In the genomic region with DNA sequence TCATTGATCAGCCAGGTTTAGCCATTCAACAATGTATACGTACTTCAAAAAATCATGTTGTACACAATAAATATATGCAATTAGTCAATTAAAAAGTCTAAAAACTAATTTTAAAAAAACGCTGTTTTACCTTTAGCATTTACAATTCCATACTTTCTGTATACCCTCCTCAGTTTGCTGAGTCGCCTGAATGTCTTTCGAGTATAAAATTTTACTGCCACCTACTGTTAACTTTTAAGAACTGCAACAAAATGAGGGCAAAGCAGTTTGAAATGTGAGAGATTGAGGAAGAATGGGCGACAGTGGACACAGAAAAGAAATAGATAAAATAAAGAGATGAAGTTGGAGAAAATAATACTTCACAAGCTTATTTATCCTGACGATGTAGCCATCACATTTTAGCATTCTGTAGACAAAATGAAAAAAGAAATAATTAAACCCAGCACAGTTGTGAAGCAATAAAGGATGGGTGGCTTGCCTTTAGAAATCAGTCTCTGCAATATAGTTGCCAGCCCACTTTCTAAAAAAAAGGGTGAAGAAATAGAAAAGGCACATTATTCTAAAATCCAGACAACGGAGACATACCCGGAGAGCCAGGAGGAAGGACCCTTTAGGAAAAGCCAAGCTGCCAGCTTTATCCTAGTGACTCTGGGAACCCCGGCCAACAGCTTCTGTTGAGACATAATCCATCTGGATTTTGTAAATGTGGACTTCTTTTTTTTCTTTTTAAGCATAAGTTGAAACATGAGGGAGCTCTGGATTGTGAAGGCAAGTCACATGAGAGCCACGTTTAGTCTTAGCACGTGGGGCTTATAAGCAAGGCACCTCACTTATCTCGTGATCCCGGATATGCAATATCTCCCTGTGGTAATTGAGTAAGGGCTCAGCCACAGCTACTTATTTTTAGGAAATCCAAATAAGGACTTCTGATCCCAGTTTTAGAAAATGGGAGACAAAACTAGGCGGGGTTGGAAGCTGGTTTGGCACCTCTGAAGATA, we compare ENCODE assay signal across 8 cellular contexts.
DNase-seq lines count a peak whose midpoint lies in the region; ATAC-seq and TF ChIP-seq lines count a peak whose summit lies in the region.

No MANE protein-coding gene starts in this region.

- H3K9me2 ChIP-seq in HCT116 (ENCODE audit: insufficient read depth) (no peaks in the 10 kb centered on the region), SU-DHL-6 (replicated peaks; ENCODE audit: insufficient read depth, low read length) (no peaks in the 10 kb centered on the region)

- RAD21 ChIA-PET in HCT116 (lab: Charles Lee; ENCODE audit: low non-redundant PET in 1 of 2, low total read pairs in 2 of 2, uncharacterized antibody in 2 of 2, unreplicated experiment in 2 of 2) = no interaction called here

- H2AFZ ChIP-seq in HCT116 (ENCODE audit: low read depth, low read length, poor library complexity, severe bottlenecking) = no peak overlapping the region
- H2AFZ ChIP-seq in SU-DHL-6 (ENCODE audit: low read depth, low read length, severe bottlenecking) = no peak overlapping the region

- peak; percentile 58 for TF ChIP-seq RAD21 in HCT116 (IDR thresholded peaks at IDR 0.05; ENCODE audit: low read depth)

- H3K9me3 ChIP-seq in HCT116 (ENCODE audit: control insufficient read depth in 1 of 2, insufficient read depth in 1 of 2, low read depth in 1 of 2, low read length in 2 of 2) (no peaks in the 10 kb centered on the region), SU-DHL-6 (ENCODE audit: insufficient read depth, low read length) (no peaks in the 10 kb centered on the region)

- TF ChIP-seq POLR2A in HCT116 (IDR thresholded peaks at IDR 0.05; ENCODE audit: borderline replicate concordance, extremely low read depth, insufficient read depth, insufficient read length) = no peak

- TF ChIP-seq CTCF in HCT116 (IDR thresholded peaks at IDR 0.05 in 2 of 3, conservative IDR thresholded peaks at IDR 0.05 in 1 of 3; ENCODE audit: borderline replicate concordance in 1 of 3, insufficient read depth in 1 of 3, low read depth in 2 of 3, low read length in 2 of 3) (peak; percentile 23 to 70 (median 53); a peak in 5 of 6 replicates), SU-DHL-6 (IDR thresholded peaks at IDR 0.05; ENCODE audit: insufficient read depth, low read length, poor library complexity, severe bottlenecking) (peak; percentile 75)

- CTCF ChIA-PET in HCT116 (lab: Charles Lee) = interaction anchor here (1.5 kb wide), 1 partner anchor 8 kb away, joined by 4 read pairs; no protein-coding TSS in a partner anchor

- H3F3A ChIP-seq in SU-DHL-6 (ENCODE audit: insufficient read depth) = no peaks in the 10 kb centered on the region

- ATAC-seq in HCT116 (0 out of 2 replicates have a peak, but pooled peaks have one; percentile 46), HG03095 (IDR thresholded peaks at IDR 0.05; ENCODE audit: unreplicated experiment) (no peak)

- no peak overlapping the region for H3K4me2 ChIP-seq in HCT116 (ENCODE audit: low read length)
- H3K4me2 ChIP-seq in SU-DHL-6 (ENCODE audit: low read depth, low read length, poor library complexity, severe bottlenecking) = no peak overlapping the region

- H3K27me3 ChIP-seq in HCT116 (ENCODE audit: insufficient read depth, low read length) (no peaks in the 10 kb centered on the region), SU-DHL-6 (ENCODE audit: low read length) (no peaks in the 10 kb centered on the region), rectal smooth muscle tissue (ENCODE audit: control insufficient read depth, insufficient read depth, low read length) (no peaks in the 10 kb centered on the region)

- no peaks in the 10 kb centered on the region for H3K79me2 ChIP-seq in HCT116 (ENCODE audit: insufficient read depth, low read length)
- H3K79me2 ChIP-seq in SU-DHL-6 (ENCODE audit: insufficient read depth, low read length) = no peaks in the 10 kb centered on the region

- H3K9ac ChIP-seq in HCT116 (ENCODE audit: low read length) = no peak overlapping the region
- H3K9ac ChIP-seq in SU-DHL-6 (ENCODE audit: low read length) = no peak overlapping the region
- H3K9ac ChIP-seq in rectal smooth muscle tissue (ENCODE audit: low read length) = no peak overlapping the region

- H3K27ac ChIP-seq in HCT116 (ENCODE audit: low read depth, low read length) = no peak overlapping the region
- no peak overlapping the region for H3K27ac ChIP-seq in SU-DHL-6 (ENCODE audit: low read depth, low read length)
- peak overlapping the region; percentile 65 for H3K27ac ChIP-seq in rectal smooth muscle tissue (ENCODE audit: low read depth, low read length)

- H3K4me3 ChIP-seq in HCT116 (replicated peaks in 1 of 2; ENCODE audit: low read depth in 1 of 2, low read length in 2 of 2) = no peak overlapping the region
- no peak overlapping the region for H3K4me3 ChIP-seq in SU-DHL-6 (ENCODE audit: insufficient read depth, low read length, poor library complexity, severe bottlenecking)
- no peak overlapping the region for H3K4me3 ChIP-seq in rectal smooth muscle tissue (ENCODE audit: low read length)

- H4K20me1 ChIP-seq in HCT116 (ENCODE audit: insufficient read depth) = no peaks in the 10 kb centered on the region
- no peaks in the 10 kb centered on the region for H4K20me1 ChIP-seq in SU-DHL-6 (ENCODE audit: low read depth, low read length)

- H3K36me3 ChIP-seq in HCT116 (ENCODE audit: control insufficient read depth in 1 of 2, insufficient read depth in 2 of 2, low read length in 2 of 2) = no peaks in the 10 kb centered on the region
- no peaks in the 10 kb centered on the region for H3K36me3 ChIP-seq in SU-DHL-6 (ENCODE audit: low read length)
- no peaks in the 10 kb centered on the region for H3K36me3 ChIP-seq in rectal smooth muscle tissue (ENCODE audit: control insufficient read depth, insufficient read depth, low read length)

- intact Hi-C loops in HCT116 (cut with micrococcal nuclease) = loop anchor here (5.0 kb wide), 4 partner anchors 1047 to 1782 kb away; no protein-coding TSS in a partner anchor

- POLR2A ChIA-PET in HCT116 (lab: Charles Lee) = no interaction called here

- no TSS peak for BruUV-seq in HCT116 (replicated peaks; lab: Mats Ljungman, UMichigan)

- H3K4me1 ChIP-seq in HCT116 (ENCODE audit: control insufficient read depth in 1 of 2, insufficient read depth in 2 of 2, low read length in 2 of 2) (no peaks in the 10 kb centered on the region), rectal smooth muscle tissue (ENCODE audit: control insufficient read depth, insufficient read depth, low read length) (peaks cover 4% of the 10 kb centered on the region)

- DNase-seq in GF-D8 (lab: John Stamatoyannopoulos, UW) = peak; percentile 71
- DNase-seq in HCT116 (ENCODE audit: low read depth, low spot score) = no peak
- DNase-seq in NCI-H1092 (lab: John Stamatoyannopoulos, UW) = peak; percentile 60
- DNase-seq in germinal center (ENCODE audit: low spot score) = peak; percentile 5
- no peak for DNase-seq in activated gamma-delta T cell (lab: John Stamatoyannopoulos, UW)

TF ChIP-seq in HCT116, 20 proteins besides CTCF, POLR2A, EP300 and RAD21:
- TF ChIP-seq, protein P1, sequence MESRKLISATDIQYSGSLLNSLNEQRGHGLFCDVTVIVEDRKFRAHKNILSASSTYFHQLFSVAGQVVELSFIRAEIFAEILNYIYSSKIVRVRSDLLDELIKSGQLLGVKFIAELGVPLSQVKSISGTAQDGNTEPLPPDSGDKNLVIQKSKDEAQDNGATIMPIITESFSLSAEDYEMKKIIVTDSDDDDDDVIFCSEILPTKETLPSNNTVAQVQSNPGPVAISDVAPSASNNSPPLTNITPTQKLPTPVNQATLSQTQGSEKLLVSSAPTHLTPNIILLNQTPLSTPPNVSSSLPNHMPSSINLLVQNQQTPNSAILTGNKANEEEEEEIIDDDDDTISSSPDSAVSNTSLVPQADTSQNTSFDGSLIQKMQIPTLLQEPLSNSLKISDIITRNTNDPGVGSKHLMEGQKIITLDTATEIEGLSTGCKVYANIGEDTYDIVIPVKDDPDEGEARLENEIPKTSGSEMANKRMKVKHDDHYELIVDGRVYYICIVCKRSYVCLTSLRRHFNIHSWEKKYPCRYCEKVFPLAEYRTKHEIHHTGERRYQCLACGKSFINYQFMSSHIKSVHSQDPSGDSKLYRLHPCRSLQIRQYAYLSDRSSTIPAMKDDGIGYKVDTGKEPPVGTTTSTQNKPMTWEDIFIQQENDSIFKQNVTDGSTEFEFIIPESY (IDR thresholded peaks at IDR 0.05; ENCODE audit: extremely low read depth, insufficient replicate concordance, low read length) = no peak
- TF ChIP-seq JUND (IDR thresholded peaks at IDR 0.05) = no peak
- TF ChIP-seq, protein P2, sequence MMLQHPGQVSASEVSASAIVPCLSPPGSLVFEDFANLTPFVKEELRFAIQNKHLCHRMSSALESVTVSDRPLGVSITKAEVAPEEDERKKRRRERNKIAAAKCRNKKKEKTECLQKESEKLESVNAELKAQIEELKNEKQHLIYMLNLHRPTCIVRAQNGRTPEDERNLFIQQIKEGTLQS (IDR thresholded peaks at IDR 0.05) = no peak
- TF ChIP-seq, protein P3, sequence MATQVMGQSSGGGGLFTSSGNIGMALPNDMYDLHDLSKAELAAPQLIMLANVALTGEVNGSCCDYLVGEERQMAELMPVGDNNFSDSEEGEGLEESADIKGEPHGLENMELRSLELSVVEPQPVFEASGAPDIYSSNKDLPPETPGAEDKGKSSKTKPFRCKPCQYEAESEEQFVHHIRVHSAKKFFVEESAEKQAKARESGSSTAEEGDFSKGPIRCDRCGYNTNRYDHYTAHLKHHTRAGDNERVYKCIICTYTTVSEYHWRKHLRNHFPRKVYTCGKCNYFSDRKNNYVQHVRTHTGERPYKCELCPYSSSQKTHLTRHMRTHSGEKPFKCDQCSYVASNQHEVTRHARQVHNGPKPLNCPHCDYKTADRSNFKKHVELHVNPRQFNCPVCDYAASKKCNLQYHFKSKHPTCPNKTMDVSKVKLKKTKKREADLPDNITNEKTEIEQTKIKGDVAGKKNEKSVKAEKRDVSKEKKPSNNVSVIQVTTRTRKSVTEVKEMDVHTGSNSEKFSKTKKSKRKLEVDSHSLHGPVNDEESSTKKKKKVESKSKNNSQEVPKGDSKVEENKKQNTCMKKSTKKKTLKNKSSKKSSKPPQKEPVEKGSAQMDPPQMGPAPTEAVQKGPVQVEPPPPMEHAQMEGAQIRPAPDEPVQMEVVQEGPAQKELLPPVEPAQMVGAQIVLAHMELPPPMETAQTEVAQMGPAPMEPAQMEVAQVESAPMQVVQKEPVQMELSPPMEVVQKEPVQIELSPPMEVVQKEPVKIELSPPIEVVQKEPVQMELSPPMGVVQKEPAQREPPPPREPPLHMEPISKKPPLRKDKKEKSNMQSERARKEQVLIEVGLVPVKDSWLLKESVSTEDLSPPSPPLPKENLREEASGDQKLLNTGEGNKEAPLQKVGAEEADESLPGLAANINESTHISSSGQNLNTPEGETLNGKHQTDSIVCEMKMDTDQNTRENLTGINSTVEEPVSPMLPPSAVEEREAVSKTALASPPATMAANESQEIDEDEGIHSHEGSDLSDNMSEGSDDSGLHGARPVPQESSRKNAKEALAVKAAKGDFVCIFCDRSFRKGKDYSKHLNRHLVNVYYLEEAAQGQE (IDR thresholded peaks at IDR 0.05; ENCODE audit: low read depth) = no peak

Comparison
In these comparisons a context has a peak if more than half of its experiments do, and no peak if none do; other contexts are left out.
1. DNase-seq: peak in GF-D8 (single experiment), NCI-H1092 (single experiment) and germinal center (single experiment); none in HCT116 (single experiment) and activated gamma-delta T cell (single experiment).